Comparison of ENCODE assay signal across 37 cellular contexts in genomic region chr6:5554226-5554625, GRCh38.
"Had no signal": no experiment of that assay in that cellular context is flagged by ENCODE, and none has a peak within 500 bp of the region (broad histone marks: within the 10 kb centered on the region; RNA-seq: fewer than 3 reads in every experiment).

No MANE protein-coding gene starts in this region.

- H3K4me3 Mint-ChIP-seq: activated B cell treated with CpG ODN at 0.5 μM for 24 hours; activated CD8-positive, alpha-beta T cell treated with anti-CD3 and anti-CD28 coated beads for 36 hours; activated naive CD8-positive, alpha-beta T cell; activated T-cell treated with anti-CD3 and anti-CD28 coated beads, Interleukin-2, amount 50 U/mL, for 24 hours; activated T-cell treated with anti-CD3 and anti-CD28 coated beads, Interleukin-2, amount 50 U/mL, for 72 hours; central memory CD8-positive, alpha-beta T cell; dendritic cell treated with granulocyte-macrophage colony-stimulating factor and Interleukin-4, amounts not matched to agents 40 ng/mL and 50 ng/mL, for 4 days; endodermal cell; T-helper 17 cell; T-helper 2 cell treated with Interferon-gamma antibody and Interleukin-4, amounts not matched to agents 5 μg/mL and 100 μg/mL, for 36 hours had no signal

- H3K36me3 ChIP-seq: brain microvascular endothelial cell, gastrocnemius medialis, WERI-Rb-1 had no signal

- DNase-seq: activated B cell treated with CpG ODN at 0.5 μM for 24 hours; activated CD4-positive, alpha-beta T cell treated with anti-CD3 and anti-CD28 coated beads for 48 hours; activated CD4-positive, alpha-beta T cell treated with anti-CD3 and anti-CD28 coated beads, Interleukin-2, amount 50 U/mL, for 1 hour; activated CD4-positive, alpha-beta T cell treated with anti-CD3 and anti-CD28 coated beads, Interleukin-2, amount 50 U/mL, for 48 hours; activated CD8-positive, alpha-beta memory T cell treated with anti-CD3 and anti-CD28 coated beads for 24 hours; activated CD8-positive, alpha-beta memory T cell treated with anti-CD3 and anti-CD28 coated beads, Interleukin-2, amount 50 U/mL, for 48 hours; activated CD8-positive, alpha-beta T cell treated with anti-CD3 and anti-CD28 coated beads for 36 hours; activated effector memory CD4-positive, alpha-beta T cell treated with Interleukin-2 at 50 U/mL for 16 hours; activated gamma-delta T cell treated with Interleukin-2 at 50 U/mL for 16 hours; activated naive CD4-positive, alpha-beta T cell treated with anti-CD3 and anti-CD28 coated beads, Interleukin-2, amount 50 U/mL, for 16 hours; activated naive CD4-positive, alpha-beta T cell treated with Interleukin-2 at 50 U/mL for 16 hours; activated T-cell treated with anti-CD3 and anti-CD28 coated beads for 4 hours; activated T-cell treated with anti-CD3 and anti-CD28 coated beads, Interleukin-2, amount 50 U/mL, for 24 hours; activated T-cell treated with anti-CD3 and anti-CD28 coated beads, Interleukin-2, amount 50 U/mL, for 72 hours; amniotic stem cell; anterior cingulate cortex; brain microvascular endothelial cell; dorsolateral prefrontal cortex; effector memory CD4-positive, alpha-beta T cell; endodermal cell; foreskin keratinocyte; gastrocnemius medialis; glutamatergic neuron; heart left ventricle; T-helper 1 cell; T-helper 17 cell; T1000 had no signal

- H3K27me3 ChIP-seq: brain microvascular endothelial cell, dorsolateral prefrontal cortex, esophagus muscularis mucosa, foreskin keratinocyte, gastrocnemius medialis, heart left ventricle had no signal

- H3K27ac Mint-ChIP-seq: activated B cell treated with CpG ODN at 0.5 μM for 24 hours; activated CD8-positive, alpha-beta T cell treated with anti-CD3 and anti-CD28 coated beads for 36 hours; activated naive CD8-positive, alpha-beta T cell; activated T-cell treated with anti-CD3 and anti-CD28 coated beads, Interleukin-2, amount 50 U/mL, for 24 hours; activated T-cell treated with anti-CD3 and anti-CD28 coated beads, Interleukin-2, amount 50 U/mL, for 72 hours; dendritic cell treated with granulocyte-macrophage colony-stimulating factor and Interleukin-4, amounts not matched to agents 40 ng/mL and 50 ng/mL, for 4 days; endodermal cell; T-helper 17 cell; T-helper 2 cell treated with Interferon-gamma antibody and Interleukin-4, amounts not matched to agents 5 μg/mL and 100 μg/mL, for 36 hours had no signal

- H3K4me3 ChIP-seq: coronary artery, dorsolateral prefrontal cortex, esophagus muscularis mucosa, gastrocnemius medialis, heart left ventricle had no signal

- ATAC-seq: activated CD4-positive, CD25-positive, alpha-beta regulatory T cell treated with anti-CD3 and anti-CD28 coated beads, Interleukin-2, amount 50 U/mL, for 24 hours; activated CD8-positive, alpha-beta T cell treated with anti-CD3 and anti-CD28 coated beads for 36 hours; activated T-cell treated with anti-CD3 and anti-CD28 coated beads, Interleukin-2, amount 50 U/mL, for 72 hours; foreskin keratinocyte; gastrocnemius medialis; heart left ventricle; T-helper 17 cell had no signal

- H3K27me3 Mint-ChIP-seq: activated B cell treated with CpG ODN at 0.5 μM for 24 hours; activated CD8-positive, alpha-beta T cell treated with anti-CD3 and anti-CD28 coated beads for 36 hours; activated naive CD8-positive, alpha-beta T cell; activated T-cell treated with anti-CD3 and anti-CD28 coated beads, Interleukin-2, amount 50 U/mL, for 24 hours; central memory CD8-positive, alpha-beta T cell; dendritic cell treated with granulocyte-macrophage colony-stimulating factor and Interleukin-4, amounts not matched to agents 40 ng/mL and 50 ng/mL, for 4 days; T-helper 17 cell had no signal

- H3K9me3 ChIP-seq: gastrocnemius medialis had no signal

- H3K27ac ChIP-seq: brain microvascular endothelial cell, coronary artery, dorsolateral prefrontal cortex, esophagus muscularis mucosa, foreskin keratinocyte, gastrocnemius medialis, heart left ventricle had no signal

- FAIRE-seq: astrocyte, bronchial epithelial cell had no signal

- H3K4me1 ChIP-seq: esophagus muscularis mucosa, foreskin keratinocyte, gastrocnemius medialis, heart left ventricle had no signal
